In the genomic region with DNA sequence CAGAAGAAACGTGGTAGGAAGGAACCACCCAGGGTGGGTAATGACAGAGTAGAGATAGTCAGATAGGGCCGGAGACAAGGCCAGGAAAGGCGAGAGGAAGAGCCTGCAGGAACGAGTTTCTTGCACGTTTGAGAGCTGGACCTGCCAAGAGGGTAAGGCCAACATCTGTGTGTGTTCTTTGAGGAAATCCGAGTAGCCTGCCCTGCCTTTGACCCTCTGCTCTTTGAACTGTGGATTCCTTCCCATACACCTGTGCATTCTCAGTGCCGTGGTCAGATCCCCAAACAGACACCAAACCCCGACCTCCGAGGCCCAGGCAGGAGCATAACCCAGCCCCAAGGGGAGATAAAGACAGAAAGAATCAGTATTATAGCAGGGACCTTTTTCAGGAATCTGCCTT, we compare ENCODE assay signal across 25 cellular contexts.
"Had no signal": no experiment of that assay in that cellular context is flagged by ENCODE, and none has a peak within 500 bp of the region (broad histone marks: within the 10 kb centered on the region; RNA-seq: fewer than 3 reads in every experiment).

No MANE protein-coding gene starts in this region.

- DNase-seq: activated CD4-positive, alpha-beta memory T cell treated with anti-CD3 and anti-CD28 coated beads, Interleukin-2, amount 10 ng/mL, durations not matched to agents 7 days and 5 days; activated CD4-positive, alpha-beta T cell treated with anti-CD3 and anti-CD28 coated beads for 1 hour; activated CD4-positive, alpha-beta T cell treated with anti-CD3 and anti-CD28 coated beads, Interleukin-2, amount 10 ng/mL, durations not matched to agents 7 days and 5 days; activated CD8-positive, alpha-beta memory T cell treated with anti-CD3 and anti-CD28 coated beads, Interleukin-2, amount 50 U/mL, for 48 hours; activated gamma-delta T cell; activated naive CD4-positive, alpha-beta T cell treated with anti-CD3 and anti-CD28 coated beads, Interleukin-2, amount 10 ng/mL, durations not matched to agents 7 days and 5 days; activated naive CD8-positive, alpha-beta T cell treated with anti-CD3 and anti-CD28 coated beads, Interleukin-2, amount 10 ng/mL, durations not matched to agents 7 days and 5 days; activated T-cell treated with anti-CD3 and anti-CD28 coated beads, Interleukin-2, amount 50 U/mL, for 24 hours; caudate nucleus; esophagus squamous epithelium; foreskin melanocyte; heart right ventricle; lower lobe of right lung; mesendoderm; ovary; stimulated activated CD4-positive, alpha-beta T cell treated with anti-CD3 and anti-CD28 coated beads, Interleukin-15, amount 100 ng/mL, for 24 hours; stimulated activated naive CD4-positive, alpha-beta T cell treated with Interleukin-2 at 50 U/mL for 16 hours; T-helper 1 cell; transverse colon; uterus had no signal

- H3K9me3 ChIP-seq: ascending aorta, esophagus squamous epithelium, heart right ventricle, lower lobe of right lung, ovary, prostate gland, transverse colon, uterus had no signal

- H3K27ac ChIP-seq: ascending aorta, esophagus squamous epithelium, heart right ventricle, lower lobe of right lung, ovary, prostate gland, transverse colon, uterus had no signal

- H3K4me3 ChIP-seq: ascending aorta, esophagus squamous epithelium, heart right ventricle, lower lobe of right lung, ovary, prostate gland, transverse colon, uterus had no signal

- H3K4me1 ChIP-seq: ascending aorta, lower lobe of right lung, prostate gland had no signal

- H3K27ac Mint-ChIP-seq: activated CD4-positive, alpha-beta memory T cell treated with anti-CD3 and anti-CD28 coated beads, Interleukin-2, amount 10 ng/mL, durations not matched to agents 7 days and 5 days; activated CD4-positive, alpha-beta T cell treated with anti-CD3 and anti-CD28 coated beads, Interleukin-2, amount 10 ng/mL, durations not matched to agents 7 days and 5 days; activated naive CD4-positive, alpha-beta T cell treated with anti-CD3 and anti-CD28 coated beads, Interleukin-2, amount 10 ng/mL, durations not matched to agents 7 days and 5 days; activated T-cell treated with anti-CD3 and anti-CD28 coated beads, Interleukin-2, amount 50 U/mL, for 24 hours had no signal

- H3K9me3 Mint-ChIP-seq: activated CD4-positive, alpha-beta memory T cell treated with anti-CD3 and anti-CD28 coated beads, Interleukin-2, amount 10 ng/mL, durations not matched to agents 7 days and 5 days; activated T-cell treated with anti-CD3 and anti-CD28 coated beads, Interleukin-2, amount 50 U/mL, for 24 hours; brain; T-helper 2 cell treated with Interferon-gamma antibody and Interleukin-4, amounts not matched to agents 5 μg/mL and 100 μg/mL, for 36 hours had no signal

- H3K4me3 Mint-ChIP-seq: activated CD4-positive, alpha-beta memory T cell treated with anti-CD3 and anti-CD28 coated beads, Interleukin-2, amount 10 ng/mL, durations not matched to agents 7 days and 5 days; activated CD4-positive, alpha-beta T cell treated with anti-CD3 and anti-CD28 coated beads, Interleukin-2, amount 10 ng/mL, durations not matched to agents 7 days and 5 days; activated naive CD4-positive, alpha-beta T cell treated with anti-CD3 and anti-CD28 coated beads, Interleukin-2, amount 10 ng/mL, durations not matched to agents 7 days and 5 days; activated T-cell treated with anti-CD3 and anti-CD28 coated beads, Interleukin-2, amount 50 U/mL, for 24 hours; brain had no signal

- H3K27me3 ChIP-seq: ascending aorta, esophagus squamous epithelium, ovary, transverse colon, uterus had no signal

- H3K36me3 ChIP-seq: ascending aorta, esophagus squamous epithelium, heart right ventricle, lower lobe of right lung, ovary, prostate gland, transverse colon, uterus had no signal

- ATAC-seq: heart right ventricle, left lobe of liver, lower lobe of right lung had no signal

- H3K27me3 Mint-ChIP-seq: activated CD4-positive, alpha-beta memory T cell treated with anti-CD3 and anti-CD28 coated beads, Interleukin-2, amount 10 ng/mL, durations not matched to agents 7 days and 5 days; activated CD4-positive, alpha-beta T cell treated with anti-CD3 and anti-CD28 coated beads, Interleukin-2, amount 10 ng/mL, durations not matched to agents 7 days and 5 days; activated naive CD4-positive, alpha-beta T cell treated with anti-CD3 and anti-CD28 coated beads, Interleukin-2, amount 10 ng/mL, durations not matched to agents 7 days and 5 days; activated naive CD8-positive, alpha-beta T cell treated with anti-CD3 and anti-CD28 coated beads, Interleukin-2, amount 10 ng/mL, durations not matched to agents 7 days and 5 days; brain had no signal
